In the genomic region with DNA sequence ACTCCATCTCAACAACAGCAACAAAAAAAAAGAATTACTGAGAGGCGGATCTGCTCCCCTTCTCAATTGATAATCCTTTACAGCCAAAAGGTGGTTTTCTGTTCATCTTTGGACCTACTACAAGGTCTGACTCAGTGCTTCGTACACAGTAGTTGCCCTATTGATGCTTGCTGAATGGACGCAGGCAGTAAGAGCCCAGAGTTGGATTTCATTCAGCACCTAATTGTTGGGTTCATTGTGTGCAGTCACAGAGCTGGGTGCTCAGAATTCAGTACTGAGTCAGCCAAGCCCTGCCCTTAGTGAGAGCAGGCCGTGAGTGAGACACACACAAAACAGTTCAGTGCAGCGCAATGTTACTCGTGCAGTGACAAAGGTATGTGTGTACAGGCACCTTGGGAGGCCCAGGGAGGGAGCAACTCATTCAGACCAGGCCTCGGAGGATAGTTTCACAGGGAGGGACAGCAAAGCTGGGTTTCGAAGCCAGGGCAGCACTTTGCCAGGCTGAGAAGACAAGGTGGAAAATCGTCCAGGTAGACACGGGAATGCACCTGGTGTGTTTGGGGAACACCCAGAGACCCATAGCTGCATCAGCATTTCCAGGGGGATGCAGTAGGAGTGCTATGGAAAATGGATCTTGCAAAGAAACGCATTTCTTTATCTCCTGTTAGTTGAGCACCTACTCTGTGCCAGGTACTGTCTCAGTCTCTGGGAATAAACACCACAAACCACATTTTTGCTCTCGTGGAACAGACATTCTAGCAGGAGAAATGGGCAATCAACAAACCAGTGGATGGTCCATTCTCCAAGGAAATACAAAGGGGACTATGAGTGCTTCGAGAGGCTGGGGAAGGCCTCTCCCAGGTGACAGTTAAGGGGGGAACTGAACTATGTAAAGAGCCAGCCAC, we compare ENCODE assay signal across 17 cellular contexts. TPM values are rescaled to one million over a fixed set of nuclear protein-coding genes. Genes with fewer than 3 reads are reported as not detected.
"Had no signal": no experiment of that assay in that cellular context is flagged by ENCODE, and none has a peak within 500 bp of the region (broad histone marks: within the 10 kb centered on the region; RNA-seq: fewer than 3 reads in every experiment).

No MANE protein-coding gene starts in this region.

- H3K9me3 ChIP-seq: heart right ventricle had no signal

- H3K36me3 Mint-ChIP-seq: activated CD8-positive, alpha-beta memory T cell treated with anti-CD3 and anti-CD28 coated beads, Interleukin-2, amount 10 ng/mL, durations not matched to agents 7 days and 5 days; naive B cell had no signal

- H3K9me3 Mint-ChIP-seq: activated T-cell treated with anti-CD3 and anti-CD28 coated beads, Interleukin-2, amount 50 U/mL, for 24 hours; naive B cell had no signal

- H3K4me3 Mint-ChIP-seq: activated CD8-positive, alpha-beta memory T cell treated with anti-CD3 and anti-CD28 coated beads, Interleukin-2, amount 10 ng/mL, durations not matched to agents 7 days and 5 days; activated T-cell treated with anti-CD3 and anti-CD28 coated beads, Interleukin-2, amount 50 U/mL, for 24 hours had no signal

- H3K27ac ChIP-seq: heart right ventricle, parathyroid adenoma had no signal

- DNase-seq: activated CD4-positive, alpha-beta T cell treated with anti-CD3 and anti-CD28 coated beads, Interleukin-2, amount 50 U/mL, for 48 hours; activated CD4-positive, CD25-positive, alpha-beta regulatory T cell treated with anti-CD3 and anti-CD28 coated beads, Interleukin-2, amount 50 U/mL, for 72 hours; activated CD8-positive, alpha-beta memory T cell treated with anti-CD3 and anti-CD28 coated beads, Interleukin-2, amount 10 ng/mL, durations not matched to agents 7 days and 5 days; activated naive CD4-positive, alpha-beta T cell treated with anti-CD3 and anti-CD28 coated beads, Interleukin-2, amount 50 U/mL, for 16 hours; activated T-cell treated with anti-CD3 and anti-CD28 coated beads, Interleukin-2, amount 50 U/mL, for 24 hours; foreskin melanocyte; heart right ventricle; naive B cell; stimulated activated CD4-positive, alpha-beta T cell treated with anti-CD3 and anti-CD28 coated beads, Interleukin-12 subunit alpha, Interleukin-12 subunit beta, amount 100 ng/mL, for 4 hours; stimulated activated CD4-positive, alpha-beta T cell treated with anti-CD3 and anti-CD28 coated beads, Interleukin-2, amount 100 ng/mL, for 24 hours; T-helper 1 cell; T1000 had no signal

- H2AFZ ChIP-seq: parathyroid adenoma had no signal

- H3K4me1 Mint-ChIP-seq: activated CD8-positive, alpha-beta memory T cell treated with anti-CD3 and anti-CD28 coated beads, Interleukin-2, amount 10 ng/mL, durations not matched to agents 7 days and 5 days; naive B cell had no signal

- ATAC-seq: activated CD8-positive, alpha-beta memory T cell treated with anti-CD3 and anti-CD28 coated beads, Interleukin-2, amount 10 ng/mL, durations not matched to agents 7 days and 5 days; heart right ventricle; left lobe of liver had no signal

- H3K4me3 ChIP-seq: heart right ventricle had no signal

- H3K36me3 ChIP-seq: heart right ventricle had no signal

- H3K4me1 ChIP-seq: parathyroid adenoma had no signal

- H3K79me2 ChIP-seq: parathyroid adenoma had no signal

- H3K27me3 Mint-ChIP-seq: activated CD8-positive, alpha-beta memory T cell treated with anti-CD3 and anti-CD28 coated beads, Interleukin-2, amount 10 ng/mL, durations not matched to agents 7 days and 5 days; activated T-cell treated with anti-CD3 and anti-CD28 coated beads, Interleukin-2, amount 50 U/mL, for 24 hours had no signal

- H3K27ac Mint-ChIP-seq: activated CD8-positive, alpha-beta memory T cell treated with anti-CD3 and anti-CD28 coated beads, Interleukin-2, amount 10 ng/mL, durations not matched to agents 7 days and 5 days; activated T-cell treated with anti-CD3 and anti-CD28 coated beads, Interleukin-2, amount 50 U/mL, for 24 hours; naive B cell had no signal

RNA-seq across cellular contexts. Expression of a gene that starts 18.1 kb away (rescaled TPM):
- total RNA-seq: cardiac septum, heart right ventricle, left lobe of liver, lung microvascular endothelial cell had no signal

RNA-seq across cellular contexts. Expression of a gene that starts 29.9 kb away (rescaled TPM):
- total RNA-seq: activated CD8-positive, alpha-beta memory T cell treated with anti-CD3 and anti-CD28 coated beads, Interleukin-2, amount 10 ng/mL, durations not matched to agents 7 days and 5 days; cardiac septum; left lobe of liver; lung microvascular endothelial cell; mononuclear cell had no signal

RNA-seq across cellular contexts. Expression of a gene that starts 55.8 kb away (rescaled TPM):
- total RNA-seq: activated CD8-positive, alpha-beta memory T cell treated with anti-CD3 and anti-CD28 coated beads, Interleukin-2, amount 10 ng/mL, durations not matched to agents 7 days and 5 days; cardiac septum; heart right ventricle; left lobe of liver; lung microvascular endothelial cell; mononuclear cell had no signal
